Comparison of ENCODE assay signal across 11 cellular contexts in genomic region chr6:139473731-139474130, GRCh38.
DNase-seq lines count a peak whose midpoint lies in the region; ATAC-seq and TF ChIP-seq lines count a peak whose summit lies in the region.
"Had no signal": no experiment of that assay in that cellular context is flagged by ENCODE, and none has a peak within 500 bp of the region (broad histone marks: within the 10 kb centered on the region; RNA-seq: fewer than 3 reads in every experiment).

No MANE protein-coding gene starts in this region.

- H3K36me3 Mint-ChIP-seq in nephron (ENCODE audit: low read depth), result no peaks in the 10 kb centered on the region
- no peaks in the 10 kb centered on the region for H3K36me3 Mint-ChIP-seq in activated T-cell treated with anti-CD3 and anti-CD28 coated beads, Interleukin-2, amount 50 U/mL, for 4 hours (ENCODE audit: insufficient read depth)
- H3K36me3 Mint-ChIP-seq: activated naive CD4-positive, alpha-beta T cell treated with anti-CD3 and anti-CD28 coated beads, Interleukin-2, amount 50 U/mL, for 24 hours had no signal

- H3K27me3 ChIP-seq in SJCRH30 (no peaks in the 10 kb centered on the region), endocrine pancreas (ENCODE audit: control insufficient read depth, insufficient read depth, low read length) (no peaks in the 10 kb centered on the region), thoracic aorta (replicated peaks; ENCODE audit: insufficient read depth) (no peaks in the 10 kb centered on the region), WERI-Rb-1 (ENCODE audit: insufficient read depth, low read depth, severe bottlenecking) (no peaks in the 10 kb centered on the region)

- TF ChIP-seq CTCF in nephron (IDR thresholded peaks at IDR 0.05; ENCODE audit: unreplicated experiment in 3 of 3), result no peak
- TF ChIP-seq CTCF in thoracic aorta (IDR thresholded peaks at IDR 0.05), result no peak
- TF ChIP-seq CTCF in WERI-Rb-1 (IDR thresholded peaks at IDR 0.05; ENCODE audit: low read depth, low read length), result no peak

- no peak overlapping the region for H3K9ac ChIP-seq in endocrine pancreas (ENCODE audit: control insufficient read depth, insufficient read depth, low read length)

- H3K36me3 ChIP-seq in SJCRH30 (no peaks in the 10 kb centered on the region), endocrine pancreas (ENCODE audit: control insufficient read depth, insufficient read depth, low read length) (no peaks in the 10 kb centered on the region), thoracic aorta (no peaks in the 10 kb centered on the region), WERI-Rb-1 (no peaks in the 10 kb centered on the region)

- H3K4me1 Mint-ChIP-seq in nephron, result peaks cover 51% of the 10 kb centered on the region
- H3K4me1 Mint-ChIP-seq in activated T-cell treated with anti-CD3 and anti-CD28 coated beads, Interleukin-2, amount 50 U/mL, for 4 hours (ENCODE audit: low read depth), result peaks cover 12% of the 10 kb centered on the region
- H3K4me1 Mint-ChIP-seq: activated CD4-positive, alpha-beta T cell treated with anti-CD3 and anti-CD28 coated beads, Interleukin-2, amount 10 ng/mL, durations not matched to agents 24 days and 14 days; activated naive CD4-positive, alpha-beta T cell treated with anti-CD3 and anti-CD28 coated beads, Interleukin-2, amount 50 U/mL, for 24 hours had no signal

- peak overlapping the region; percentile 97 to 98 (median 98) for H3K27ac Mint-ChIP-seq in nephron
- H3K27ac Mint-ChIP-seq: activated CD4-positive, alpha-beta T cell treated with anti-CD3 and anti-CD28 coated beads, Interleukin-2, amount 10 ng/mL, durations not matched to agents 24 days and 14 days; activated naive CD4-positive, alpha-beta T cell treated with anti-CD3 and anti-CD28 coated beads, Interleukin-2, amount 50 U/mL, for 24 hours had no signal

- DNase-seq in SJCRH30 (no peak), thoracic aorta (ENCODE audit: low spot score) (no peak), WERI-Rb-1 (no peak), HT-29 (ENCODE audit: low spot score) (no peak)
- DNase-seq in activated T-cell treated with anti-CD3 and anti-CD28 coated beads, Interleukin-2, amount 50 U/mL, for 4 hours, result no peak
- DNase-seq: activated CD4-positive, alpha-beta T cell treated with anti-CD3 and anti-CD28 coated beads, Interleukin-2, amount 10 ng/mL, durations not matched to agents 24 days and 14 days; DMS79 had no signal

- ATAC-seq in thoracic aorta (ENCODE audit: insufficient number of reproducible peaks, low FRiP score, low read depth) (no peak), HG02884 (IDR thresholded peaks at IDR 0.05; ENCODE audit: unreplicated experiment) (no peak)
- no peak for ATAC-seq in activated T-cell treated with anti-CD3 and anti-CD28 coated beads, Interleukin-2, amount 50 U/mL, for 4 hours

- H3K9me3 Mint-ChIP-seq in nephron, result no peaks in the 10 kb centered on the region
- H3K9me3 Mint-ChIP-seq in activated T-cell treated with anti-CD3 and anti-CD28 coated beads, Interleukin-2, amount 50 U/mL, for 4 hours, result no peaks in the 10 kb centered on the region
- H3K9me3 Mint-ChIP-seq: activated CD4-positive, alpha-beta T cell treated with anti-CD3 and anti-CD28 coated beads, Interleukin-2, amount 10 ng/mL, durations not matched to agents 24 days and 14 days; activated naive CD4-positive, alpha-beta T cell treated with anti-CD3 and anti-CD28 coated beads, Interleukin-2, amount 50 U/mL, for 24 hours had no signal

- H3K4me3 ChIP-seq in SJCRH30 (peak overlapping the region; percentile 48), endocrine pancreas (ENCODE audit: control insufficient read depth, insufficient read depth, low read length) (peak overlapping the region; percentile 38), thoracic aorta (peak overlapping the region; percentile 54), WERI-Rb-1 (ENCODE audit: low read depth, low read length) (no peak overlapping the region)

- H3K4me3 Mint-ChIP-seq in nephron, result peak overlapping the region; percentile 47 to 58 (median 55)
- no peak overlapping the region for H3K4me3 Mint-ChIP-seq in activated T-cell treated with anti-CD3 and anti-CD28 coated beads, Interleukin-2, amount 50 U/mL, for 4 hours
- H3K4me3 Mint-ChIP-seq: activated CD4-positive, alpha-beta T cell treated with anti-CD3 and anti-CD28 coated beads, Interleukin-2, amount 10 ng/mL, durations not matched to agents 24 days and 14 days; activated naive CD4-positive, alpha-beta T cell treated with anti-CD3 and anti-CD28 coated beads, Interleukin-2, amount 50 U/mL, for 24 hours had no signal

- H3K9me3 ChIP-seq in SJCRH30 (replicated peaks), result no peaks in the 10 kb centered on the region
- H3K9me3 ChIP-seq in endocrine pancreas (ENCODE audit: control insufficient read depth, low read length), result no peaks in the 10 kb centered on the region
- no peaks in the 10 kb centered on the region for H3K9me3 ChIP-seq in thoracic aorta
- no peaks in the 10 kb centered on the region for H3K9me3 ChIP-seq in WERI-Rb-1 (ENCODE audit: severe bottlenecking)

- no peaks in the 10 kb centered on the region for H3K27me3 Mint-ChIP-seq in nephron (ENCODE audit: low read depth)
- H3K27me3 Mint-ChIP-seq in activated T-cell treated with anti-CD3 and anti-CD28 coated beads, Interleukin-2, amount 50 U/mL, for 4 hours (ENCODE audit: low read depth), result no peaks in the 10 kb centered on the region
- H3K27me3 Mint-ChIP-seq: activated naive CD4-positive, alpha-beta T cell treated with anti-CD3 and anti-CD28 coated beads, Interleukin-2, amount 50 U/mL, for 24 hours had no signal

- H3K27ac ChIP-seq in SJCRH30, result peak overlapping the region; percentile 78
- H3K27ac ChIP-seq in thoracic aorta, result peak overlapping the region; percentile 47 to 57
- H3K27ac ChIP-seq in WERI-Rb-1, result no peak overlapping the region

- H3K4me1 ChIP-seq in SJCRH30 (peaks cover 17% of the 10 kb centered on the region), endocrine pancreas (ENCODE audit: control insufficient read depth, insufficient read depth, low read length) (no peaks in the 10 kb centered on the region), thoracic aorta (ENCODE audit: control insufficient read depth in 1 of 2, low read depth in 2 of 2) (peaks cover 15 to 25% of the 10 kb centered on the region in 2 donors)
